In genomic region chr19:3520166-3521103, GRCh38 we compare ENCODE assay signal across 1 cellular context.
TF ChIP-seq lines count a peak whose summit lies in the region.

No MANE protein-coding gene starts in this region.

TF ChIP-seq in K562, 482 proteins besides CTCF, POLR2A, EP300 and RAD21 (continued from another document and continues in another):
- TF ChIP-seq ZNF512 (tag; IDR thresholded peaks at IDR 0.05) (no peak), SIN3A (IDR thresholded peaks at IDR 0.05; ENCODE audit: borderline replicate concordance in 2 of 2, control insufficient read depth in 1 of 2, low read depth in 2 of 2, low read length in 2 of 2) (peak in 1 of 2 experiments; percentile 33; a peak in 1 of 4 replicates), ZNF717 (CRISPR knock-in tag; IDR thresholded peaks at IDR 0.05) (no peak), GABPA (tag; conservative IDR thresholded peaks at IDR 0.05; ENCODE audit: low read depth) (0 out of 2 replicates have a peak, but pooled peaks have one; percentile 14), ATF7 (IDR thresholded peaks at IDR 0.05) (peak; percentile 69), ARNT (IDR thresholded peaks at IDR 0.05) (0 out of 4 replicates have a peak, but pooled peaks of 1 of the 2 experiments have one; percentile 26), ELF2 (CRISPR knock-in tag; IDR thresholded peaks at IDR 0.05) (peak; percentile 22; the same call in 1 of the 2 replicates), ZBTB34 (CRISPR knock-in tag; IDR thresholded peaks at IDR 0.05) (peak; percentile 49; the same call in 1 of the 2 replicates), BRF2 (IDR thresholded peaks at IDR 0.05; ENCODE audit: borderline replicate concordance, insufficient read depth, insufficient read length) (no peak), ZNF398 (CRISPR knock-in tag; IDR thresholded peaks at IDR 0.05) (no peak), HEY1 (CRISPR knock-in tag; IDR thresholded peaks at IDR 0.05; ENCODE audit: borderline replicate concordance) (no peak), ZNF253 (CRISPR knock-in tag; conservative IDR thresholded peaks at IDR 0.05) (no peak), ZMIZ1 (IDR thresholded peaks at IDR 0.05; ENCODE audit: low read depth in 2 of 2, low read length in 2 of 2) (peak in 1 of 2 experiments; percentile 63; a peak in 2 of 4 replicates), NCOA1 (IDR thresholded peaks at IDR 0.05; ENCODE audit: low read depth) (peak; percentile 64), SAP30 (IDR thresholded peaks at IDR 0.05; ENCODE audit: borderline replicate concordance, insufficient read depth, low read depth, low read length, poor library complexity, severe bottlenecking) (peak; percentile 50), TCF7 (IDR thresholded peaks at IDR 0.05; ENCODE audit: borderline replicate concordance) (0 out of 2 replicates have a peak, but pooled peaks have one; percentile 46), LCOR (CRISPR knock-in tag; IDR thresholded peaks at IDR 0.05) (peak; percentile 94), POLR2G (IDR thresholded peaks at IDR 0.05; ENCODE audit: low read depth, low read length) (peak; percentile 67), MAFG (tag; conservative IDR thresholded peaks at IDR 0.05) (no peak), MAX (CRISPR knock-in tag; IDR thresholded peaks at IDR 0.05) (peak; percentile 100), KDM5B (IDR thresholded peaks at IDR 0.05; ENCODE audit: insufficient replicate concordance, low read depth, low read length) (no peak), FOXO4 (CRISPR knock-in tag; IDR thresholded peaks at IDR 0.05) (no peak), HDAC1 (IDR thresholded peaks at IDR 0.05) (peak in 1 of 2 experiments; percentile 68; a peak in 2 of 4 replicates), ZNF41 (CRISPR knock-in tag; conservative IDR thresholded peaks at IDR 0.05) (no peak), POLR2AphosphoS2 (IDR thresholded peaks at IDR 0.05; ENCODE audit: low read length) (no peak), CHD7 (IDR thresholded peaks at IDR 0.05; ENCODE audit: low read depth, low read length) (no peak), PTRF (tag; IDR thresholded peaks at IDR 0.05) (no peak), E2F1 (CRISPR knock-in tag; IDR thresholded peaks at IDR 0.05) (peak; percentile 95)
